ENCODE assay signal across 10 cellular contexts in the genomic region with DNA sequence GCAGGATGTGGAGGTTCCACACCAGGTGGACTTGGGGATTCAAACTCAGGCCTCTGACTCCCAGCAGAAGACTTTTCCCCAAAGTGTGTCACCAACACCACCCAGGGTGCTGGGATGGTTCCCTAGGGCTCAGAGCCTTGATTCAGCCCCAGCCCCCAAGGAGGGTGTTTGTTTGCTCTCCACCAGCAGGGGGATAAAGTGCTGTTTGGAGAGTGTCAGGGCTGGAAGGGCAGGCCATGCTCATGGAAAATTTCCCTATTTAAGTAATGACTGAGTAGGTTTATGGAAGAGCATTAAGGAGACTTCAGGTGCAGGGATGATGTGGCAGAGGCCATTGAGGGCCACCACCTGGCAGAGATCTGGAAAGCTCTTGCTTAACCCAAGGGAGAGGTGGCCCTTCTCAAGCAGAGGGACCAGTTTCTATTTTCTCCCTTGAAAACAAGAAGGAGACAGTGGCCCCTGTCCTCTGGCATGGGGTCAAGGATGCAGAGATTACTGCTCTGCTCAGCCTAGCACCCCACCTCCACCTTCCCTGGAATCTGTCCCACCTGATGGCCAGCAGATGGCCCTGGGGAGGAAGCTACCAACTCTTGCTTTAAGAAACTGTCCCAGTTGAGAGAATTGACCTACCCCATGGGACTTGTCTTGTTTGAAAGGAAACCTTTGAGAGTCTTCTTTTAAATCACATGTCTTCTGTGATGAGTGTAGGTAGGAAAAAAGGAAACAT.
DNase-seq lines count a peak whose midpoint lies in the region; ATAC-seq, FAIRE-seq and TF ChIP-seq lines count a peak whose summit lies in the region.
"Had no signal": no experiment of that assay in that cellular context is flagged by ENCODE, and none has a peak within 500 bp of the region (broad histone marks: within the 10 kb centered on the region; RNA-seq: fewer than 3 reads in every experiment).

No MANE protein-coding gene starts in this region.

- no TSS peak for BruUV-seq in OCI-LY7 (replicated peaks; lab: Mats Ljungman, UMichigan)

- no peak for TF ChIP-seq EP300 in A549 (IDR thresholded peaks at IDR 0.05)

- CTCF ChIA-PET in A549 (lab: Yijun Ruan, JAX), result no interaction called here
- CTCF ChIA-PET in OCI-LY7 (lab: Charles Lee; ENCODE audit: unreplicated experiment), result interaction anchor here (0.5 kb wide), 1 partner anchor 823 kb away, joined by 3 read pairs; no protein-coding TSS in a partner anchor

- no peaks in the 10 kb centered on the region for H3K9me2 ChIP-seq in OCI-LY7 (ENCODE audit: insufficient read depth, low read length)

- TF ChIP-seq RAD21 in A549 (conservative IDR thresholded peaks at IDR 0.05 in 1 of 2, IDR thresholded peaks at IDR 0.05 in 1 of 2), result no peak

- TF ChIP-seq CTCF in A549 (IDR thresholded peaks at IDR 0.05) (no peak), GM12865 (IDR thresholded peaks at IDR 0.05; ENCODE audit: insufficient read depth, low read depth, low read length, missing control alignments) (peak; percentile 40), OCI-LY7 (conservative IDR thresholded peaks at IDR 0.05; ENCODE audit: low read length) (peak; percentile 66), epithelial cell of proximal tubule (conservative IDR thresholded peaks at IDR 0.05; ENCODE audit: low read depth, low read length) (peak; percentile 43)

- H3K36me3 ChIP-seq in OCI-LY7 (ENCODE audit: insufficient read depth, low read length), result no peaks in the 10 kb centered on the region

- H4K20me1 ChIP-seq in OCI-LY7 (ENCODE audit: insufficient read depth, low read length), result no peaks in the 10 kb centered on the region; the same call in 1 of the 2 replicates

- no peak for FAIRE-seq in A549 (lab: Jason Lieb, UNC)

- H3K79me2 ChIP-seq in OCI-LY7 (ENCODE audit: insufficient read depth, low read depth, low read length), result no peaks in the 10 kb centered on the region

- POLR2A ChIA-PET in A549 (lab: Yijun Ruan, JAX) (no interaction called here), OCI-LY7 (lab: Charles Lee) (no interaction called here)

- H3K4me1 ChIP-seq in A549 (no peaks in the 10 kb centered on the region), OCI-LY7 (ENCODE audit: insufficient read depth, low read length, poor library complexity, severe bottlenecking) (peaks cover 33% of the 10 kb centered on the region)

- DNase-seq in A549 (ENCODE audit: low read depth in 1 of 2, low spot score in 1 of 2) (peak; percentile 15 to 16), GM12865 (ENCODE audit: low read depth) (peak; percentile 75), OCI-LY7 (ENCODE audit: low spot score) (peak; percentile 41), epithelial cell of proximal tubule (ENCODE audit: low read depth) (no peak)
- DNase-seq: kidney glomerular epithelial cell, NCI-H187 treated with DMSO at 0.1 percent for 48 hours had no signal

- H3K4me2 ChIP-seq in A549 (no peak overlapping the region), OCI-LY7 (ENCODE audit: low read length) (no peak overlapping the region)

- ATAC-seq in A549 (peak; percentile 58 to 88; a peak in 5 of 6 replicates), GM19397 (IDR thresholded peaks at IDR 0.05; ENCODE audit: unreplicated experiment) (no peak), HG03196 (IDR thresholded peaks at IDR 0.05; ENCODE audit: unreplicated experiment) (no peak), HG02588 (IDR thresholded peaks at IDR 0.05; ENCODE audit: unreplicated experiment) (no peak), GM18873 (IDR thresholded peaks at IDR 0.05; ENCODE audit: low FRiP score, unreplicated experiment) (no peak)

- no peak overlapping the region for H3K4me3 ChIP-seq in A549
- H3K4me3 ChIP-seq in GM12865 (ENCODE audit: low read depth, low read length), result no peak overlapping the region
- no peak overlapping the region for H3K4me3 ChIP-seq in OCI-LY7 (ENCODE audit: low read depth, low read length, poor library complexity, severe bottlenecking)
- H3K4me3 ChIP-seq in epithelial cell of proximal tubule (ENCODE audit: low read depth, low read length), result no peak overlapping the region

- intact Hi-C loops in OCI-LY7 (cut with micrococcal nuclease; ENCODE audit: unreplicated experiment), result loop anchor here (5.0 kb wide), 1 partner anchor 42 kb away; no protein-coding TSS in a partner anchor

- H3K27ac ChIP-seq in A549 (no peak overlapping the region), OCI-LY7 (ENCODE audit: low read depth, low read length, poor library complexity, severe bottlenecking) (no peak overlapping the region)

- H3K9me3 ChIP-seq in A549 (peaks cover 11% of the 10 kb centered on the region; the same call in 2 of the 3 replicates), OCI-LY7 (ENCODE audit: low read length) (no peaks in the 10 kb centered on the region)

- no peak for TF ChIP-seq POLR2A in A549 (IDR thresholded peaks at IDR 0.05; ENCODE audit: low read length)

- no peak overlapping the region for H2AFZ ChIP-seq in OCI-LY7 (ENCODE audit: low read length)

TF ChIP-seq in A549, 52 proteins besides CTCF, POLR2A, EP300 and RAD21:
- TF ChIP-seq KDM5A (IDR thresholded peaks at IDR 0.05) (no peak), BHLHE40 (IDR thresholded peaks at IDR 0.05; ENCODE audit: low read depth, low read length) (no peak), USF2 (IDR thresholded peaks at IDR 0.05) (no peak), CBX8 (IDR thresholded peaks at IDR 0.05) (no peak), BCL3 (IDR thresholded peaks at IDR 0.05) (no peak), ELK1 (IDR thresholded peaks at IDR 0.05; ENCODE audit: low read depth, low read length) (no peak), CHD2 (IDR thresholded peaks at IDR 0.05; ENCODE audit: low read length, partially characterized antibody) (no peak), RARB (CRISPR knock-in tag; IDR thresholded peaks at IDR 0.05) (no peak), ZSCAN20 (CRISPR knock-in tag; IDR thresholded peaks at IDR 0.05) (no peak), CEBPB (IDR thresholded peaks at IDR 0.05) (no peak)
- TF ChIP-seq, protein P1, sequence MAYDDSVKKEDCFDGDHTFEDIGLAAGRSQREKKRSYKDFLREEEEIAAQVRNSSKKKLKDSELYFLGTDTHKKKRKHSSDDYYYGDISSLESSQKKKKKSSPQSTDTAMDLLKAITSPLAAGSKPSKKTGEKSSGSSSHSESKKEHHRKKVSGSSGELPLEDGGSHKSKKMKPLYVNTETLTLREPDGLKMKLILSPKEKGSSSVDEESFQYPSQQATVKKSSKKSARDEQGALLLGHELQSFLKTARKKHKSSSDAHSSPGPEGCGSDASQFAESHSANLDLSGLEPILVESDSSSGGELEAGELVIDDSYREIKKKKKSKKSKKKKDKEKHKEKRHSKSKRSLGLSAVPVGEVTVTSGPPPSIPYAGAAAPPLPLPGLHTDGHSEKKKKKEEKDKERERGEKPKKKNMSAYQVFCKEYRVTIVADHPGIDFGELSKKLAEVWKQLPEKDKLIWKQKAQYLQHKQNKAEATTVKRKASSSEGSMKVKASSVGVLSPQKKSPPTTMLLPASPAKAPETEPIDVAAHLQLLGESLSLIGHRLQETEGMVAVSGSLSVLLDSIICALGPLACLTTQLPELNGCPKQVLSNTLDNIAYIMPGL (CRISPR knock-in tag; IDR thresholded peaks at IDR 0.05; ENCODE audit: borderline replicate concordance), result no peak
- TF ChIP-seq, protein P2, sequence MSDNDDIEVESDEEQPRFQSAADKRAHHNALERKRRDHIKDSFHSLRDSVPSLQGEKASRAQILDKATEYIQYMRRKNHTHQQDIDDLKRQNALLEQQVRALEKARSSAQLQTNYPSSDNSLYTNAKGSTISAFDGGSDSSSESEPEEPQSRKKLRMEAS (IDR thresholded peaks at IDR 0.05), result no peak

Comparison
In these comparisons a context has a peak if more than half of its experiments do, and no peak if none do; other contexts are left out.
1. ATAC-seq: peak in A549 (2 of 2); none in GM19397 (single experiment), HG03196 (single experiment), HG02588 (single experiment) and GM18873 (single experiment).